ENCODE assay signal across 1 cellular context in genomic region chr12:110501722-110502448, GRCh38.
A peak's percentile ranks its signal among the peaks of the same experiment; 100 is the strongest.
TF ChIP-seq lines count a peak whose summit lies in the region.

TSS of gene RAD9B (plus strand) at chr12:110502331. CDS start at chr12:110502338, 7 bp downstream.
TSS of gene VPS29 (minus strand) at chr12:110502111. CDS start at chr12:110502051, 60 bp downstream.

TF ChIP-seq in A549, 52 proteins besides CTCF, POLR2A, EP300 and RAD21 (continued from another document):
- TF ChIP-seq CHD2 (IDR thresholded peaks at IDR 0.05; ENCODE audit: low read length, partially characterized antibody) (peak; percentile 77), TFCP2L1 (CRISPR knock-in tag; IDR thresholded peaks at IDR 0.05) (peak; percentile 97), KDM5A (IDR thresholded peaks at IDR 0.05) (0 out of 2 replicates have a peak, but pooled peaks have one; percentile 38), KDM1A (IDR thresholded peaks at IDR 0.05; ENCODE audit: low read depth) (no peak), JUN (IDR thresholded peaks at IDR 0.05) (peak; percentile 71 to 93; a peak in 4 of 5 replicates), MAX (IDR thresholded peaks at IDR 0.05) (peak; percentile 100), RARB (CRISPR knock-in tag; IDR thresholded peaks at IDR 0.05) (peak; percentile 85), TP53 (CRISPR knock-in tag; IDR thresholded peaks at IDR 0.05) (peak; percentile 97), ZSCAN20 (CRISPR knock-in tag; IDR thresholded peaks at IDR 0.05) (peak; percentile 96), RNF2 (IDR thresholded peaks at IDR 0.05; ENCODE audit: borderline replicate concordance, low read depth) (peak; percentile 88; the same call in 1 of the 2 replicates), ZNF302 (CRISPR knock-in tag; IDR thresholded peaks at IDR 0.05) (peak; percentile 98), REST (IDR thresholded peaks at IDR 0.05) (peak; percentile 48), MYC (IDR thresholded peaks at IDR 0.05; ENCODE audit: borderline replicate concordance, low read length) (peak; percentile 82), POLR2AphosphoS2 (conservative IDR thresholded peaks at IDR 0.05; ENCODE audit: low read length) (no peak), CBX2 (IDR thresholded peaks at IDR 0.05; ENCODE audit: borderline replicate concordance, low read depth) (no peak), FOSL2 (IDR thresholded peaks at IDR 0.05) (no peak), FOSL2 (CRISPR knock-in tag; IDR thresholded peaks at IDR 0.05) (peak; percentile 28; the same call in 1 of the 2 replicates), PHF8 (IDR thresholded peaks at IDR 0.05; ENCODE audit: borderline replicate concordance, low read depth) (peak; percentile 87), BCL3 (IDR thresholded peaks at IDR 0.05) (0 out of 3 replicates have a peak, but pooled peaks have one; percentile 50)
